ENCODE assay signal across 14 cellular contexts in the genomic region with DNA sequence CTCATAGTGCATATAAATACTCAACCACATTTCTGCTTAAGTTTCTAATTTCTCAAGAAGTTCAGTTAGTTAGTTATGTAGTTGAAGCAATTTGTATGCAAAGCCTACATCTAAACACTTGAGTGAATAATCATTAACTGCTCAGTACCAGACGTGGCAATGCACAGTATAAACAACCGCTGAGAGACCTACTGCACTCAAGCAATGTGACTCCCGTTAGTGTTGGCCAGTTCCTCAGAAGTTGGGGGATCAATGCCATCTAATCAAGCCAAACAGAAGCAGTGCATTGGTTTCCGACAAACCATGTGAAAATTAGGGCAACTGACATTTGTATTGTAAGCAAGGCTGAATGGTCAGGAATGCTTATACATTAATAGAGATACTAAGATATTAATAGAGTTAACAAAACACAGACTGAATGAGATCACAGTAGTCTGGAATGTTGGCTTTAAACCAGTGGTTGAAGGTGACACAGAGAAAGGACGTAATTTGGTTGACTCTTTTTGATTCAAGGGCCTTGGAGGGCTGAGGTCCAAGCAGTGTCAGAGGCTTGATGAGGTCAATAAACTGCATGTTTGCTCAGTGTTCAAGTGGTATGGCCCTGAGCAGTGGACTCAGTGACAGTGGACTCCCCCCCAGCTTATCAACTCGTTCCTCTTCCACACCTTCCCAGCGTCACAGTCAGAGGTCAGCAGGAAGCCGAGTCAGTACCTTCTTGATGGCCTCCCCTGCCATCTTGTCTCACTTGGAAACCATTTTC.
"Had no signal": no experiment of that assay in that cellular context is flagged by ENCODE, and none has a peak within 500 bp of the region (broad histone marks: within the 10 kb centered on the region; RNA-seq: fewer than 3 reads in every experiment).

No MANE protein-coding gene starts in this region.

- DNase-seq: activated CD4-positive, alpha-beta memory T cell treated with anti-CD3 and anti-CD28 coated beads, Interleukin-2, amount 10 ng/mL, durations not matched to agents 7 days and 5 days; activated CD4-positive, alpha-beta T cell treated with anti-CD3 and anti-CD28 coated beads for 36 hours; activated naive CD8-positive, alpha-beta T cell treated with anti-CD3 and anti-CD28 coated beads, Interleukin-2, amount 10 ng/mL, durations not matched to agents 7 days and 5 days; aorta; nephron progenitor cell; retina; T-cell; tibial artery; WERI-Rb-1 had no signal

- H3K9me3 ChIP-seq: SJSA1, tibial artery had no signal

- H3K27me3 Mint-ChIP-seq: activated CD4-positive, alpha-beta memory T cell treated with anti-CD3 and anti-CD28 coated beads, Interleukin-2, amount 10 ng/mL, durations not matched to agents 7 days and 5 days; activated CD4-positive, alpha-beta T cell treated with anti-CD3 and anti-CD28 coated beads for 36 hours; stimulated activated memory B cell treated with anti-CD40 and anti-IgM and Interleukin-4, amounts not matched to agents 10 μg/mL and 1 μg/mL and 100 μg/mL, for 72 hours; T-cell had no signal

- FAIRE-seq: frontal cortex had no signal

- H3K4me3 ChIP-seq: cardiac muscle cell, SJSA1, tibial artery had no signal

- H3K4me1 Mint-ChIP-seq: activated CD4-positive, alpha-beta memory T cell treated with anti-CD3 and anti-CD28 coated beads, Interleukin-2, amount 10 ng/mL, durations not matched to agents 7 days and 5 days; activated CD4-positive, alpha-beta T cell treated with anti-CD3 and anti-CD28 coated beads for 36 hours; activated naive CD8-positive, alpha-beta T cell treated with anti-CD3 and anti-CD28 coated beads, Interleukin-2, amount 10 ng/mL, durations not matched to agents 7 days and 5 days; memory B cell; stimulated activated memory B cell treated with anti-CD40 and anti-IgM and Interleukin-4, amounts not matched to agents 10 μg/mL and 1 μg/mL and 100 μg/mL, for 72 hours; T-cell had no signal

- H3K27me3 ChIP-seq: cardiac muscle cell, SJSA1, tibial artery had no signal

- H3K27ac Mint-ChIP-seq: activated CD4-positive, alpha-beta memory T cell treated with anti-CD3 and anti-CD28 coated beads, Interleukin-2, amount 10 ng/mL, durations not matched to agents 7 days and 5 days; activated CD4-positive, alpha-beta T cell treated with anti-CD3 and anti-CD28 coated beads for 36 hours; activated naive CD8-positive, alpha-beta T cell treated with anti-CD3 and anti-CD28 coated beads, Interleukin-2, amount 10 ng/mL, durations not matched to agents 7 days and 5 days; memory B cell; nephron progenitor cell; stimulated activated memory B cell treated with anti-CD40 and anti-IgM and Interleukin-4, amounts not matched to agents 10 μg/mL and 1 μg/mL and 100 μg/mL, for 72 hours; T-cell had no signal

- ATAC-seq: activated CD4-positive, alpha-beta T cell treated with anti-CD3 and anti-CD28 coated beads for 36 hours; stimulated activated memory B cell treated with anti-CD40 and anti-IgM and Interleukin-4, amounts not matched to agents 10 μg/mL and 1 μg/mL and 100 μg/mL, for 72 hours; T-cell had no signal

- H3K36me3 ChIP-seq: cardiac muscle cell, SJSA1, tibial artery, WERI-Rb-1 had no signal

- H3K4me1 ChIP-seq: SJSA1 had no signal

- H3K4me3 Mint-ChIP-seq: activated CD4-positive, alpha-beta memory T cell treated with anti-CD3 and anti-CD28 coated beads, Interleukin-2, amount 10 ng/mL, durations not matched to agents 7 days and 5 days; activated CD4-positive, alpha-beta T cell treated with anti-CD3 and anti-CD28 coated beads for 36 hours; activated naive CD8-positive, alpha-beta T cell treated with anti-CD3 and anti-CD28 coated beads, Interleukin-2, amount 10 ng/mL, durations not matched to agents 7 days and 5 days; memory B cell; nephron progenitor cell; stimulated activated memory B cell treated with anti-CD40 and anti-IgM and Interleukin-4, amounts not matched to agents 10 μg/mL and 1 μg/mL and 100 μg/mL, for 72 hours; T-cell had no signal

- H3K9me3 Mint-ChIP-seq: activated CD4-positive, alpha-beta memory T cell treated with anti-CD3 and anti-CD28 coated beads, Interleukin-2, amount 10 ng/mL, durations not matched to agents 7 days and 5 days; activated naive CD8-positive, alpha-beta T cell treated with anti-CD3 and anti-CD28 coated beads, Interleukin-2, amount 10 ng/mL, durations not matched to agents 7 days and 5 days; stimulated activated memory B cell treated with anti-CD40 and anti-IgM and Interleukin-4, amounts not matched to agents 10 μg/mL and 1 μg/mL and 100 μg/mL, for 72 hours had no signal

- H3K27ac ChIP-seq: cardiac muscle cell, SJSA1, tibial artery, WERI-Rb-1 had no signal

- H3K36me3 Mint-ChIP-seq: activated naive CD8-positive, alpha-beta T cell treated with anti-CD3 and anti-CD28 coated beads, Interleukin-2, amount 10 ng/mL, durations not matched to agents 7 days and 5 days; memory B cell; stimulated activated memory B cell treated with anti-CD40 and anti-IgM and Interleukin-4, amounts not matched to agents 10 μg/mL and 1 μg/mL and 100 μg/mL, for 72 hours; T-cell had no signal
